8 cellular contexts compared by ENCODE assay signal in genomic region chr17:41965694-41966375, GRCh38. TPM values are rescaled to one million over a fixed set of nuclear protein-coding genes. Genes with fewer than 3 reads are reported as not detected.
DNase-seq lines count a peak whose midpoint lies in the region; ATAC-seq, FAIRE-seq and TF ChIP-seq lines count a peak whose summit lies in the region.

No MANE protein-coding gene starts in this region.

- peak overlapping the region; percentile 84 for H3K4me3 ChIP-seq in AG04450 (ENCODE audit: low read depth, low read length)
- peak overlapping the region; percentile 92 to 96 (median 93) for H3K4me3 ChIP-seq in HepG2 (replicated peaks in 1 of 3; ENCODE audit: insufficient read depth in 1 of 3, low read depth in 2 of 3, low read length in 3 of 3)

- CTCF ChIA-PET in AG04450 (lab: Charles Lee) = interaction anchor here (0.6 to 2.0 kb wide), 4 partner anchors 8 to 150 kb away, joined by 3 to 5 read pairs (median 3); no protein-coding TSS in a partner anchor
- CTCF ChIA-PET in HepG2 (lab: Yijun Ruan, JAX; ENCODE audit: low intra/inter-chr PET ratio, low total read pairs) = interaction anchor here (1.2 kb wide), 1 partner anchor 63 kb away, joined by 3 read pairs; no protein-coding TSS in a partner anchor

- no peak overlapping the region for H2AFZ ChIP-seq in HepG2 (ENCODE audit: low read length)

- peaks cover 37% of the 10 kb centered on the region for H3K79me2 ChIP-seq in HepG2 (ENCODE audit: insufficient read depth, low read length)

- no peak for TF ChIP-seq POLR2A in HepG2 (IDR thresholded peaks at IDR 0.05; ENCODE audit: insufficient read depth in 1 of 2, low read depth in 2 of 2, low read length in 2 of 2)

- H3K27ac Mint-ChIP-seq in chondrocyte (ENCODE audit: unreplicated experiment) = peak overlapping the region; percentile 74

- H3K9me3 Mint-ChIP-seq in chondrocyte (ENCODE audit: low read depth) = no peaks in the 10 kb centered on the region

- in situ Hi-C loops in HepG2 (cut with HindIII; ENCODE audit: extremely low pct_ligation_motif_present, low pct_unique_long_range_greater_than_20kb) = loop anchor here (5.0 kb wide), 1 partner anchor 51 kb away; the partner anchor contains the start of gene DNAJC7

- POLR2A ChIA-PET in AG04450 (lab: Yijun Ruan, JAX) = interaction anchor here (0.6 to 3.0 kb wide), 14 partner anchors 9 to 400 kb away, joined by 3 to 17 read pairs (median 6); partner anchors contain the start of genes ACLY, DHX58, DNAJC7 and NKIRAS2
- POLR2A ChIA-PET in HepG2 (lab: Yijun Ruan, JAX) = interaction anchor here (0.6 to 9.0 kb wide), 36 partner anchors 8 to 1929 kb away, joined by 3 to 180 read pairs (median 4); partner anchors contain the start of genes ACLY, DHX58, DNAJC7 and JUP

- TF ChIP-seq CTCF in AG04450 (IDR thresholded peaks at IDR 0.05; ENCODE audit: low read depth, low read length) (no peak), chondrocyte (IDR thresholded peaks at IDR 0.05) (no peak), HepG2 (CRISPR knock-in tag; IDR thresholded peaks at IDR 0.05) (peak; percentile 58)

- peaks cover 3% of the 10 kb centered on the region for H3K36me3 Mint-ChIP-seq in chondrocyte (ENCODE audit: low read depth)

- peaks cover 7 to 21% of the 10 kb centered on the region in 2 experiments for H3K36me3 ChIP-seq in HepG2 (replicated peaks in 1 of 2; ENCODE audit: control insufficient read depth in 1 of 2, insufficient read depth in 2 of 2, low read length in 2 of 2)

- 6% methylated on average over 16 of the region's 17 CpGs for WGBS in HepG2 (ENCODE audit: low lambda C conversion rate)

- peaks cover 4% of the 10 kb centered on the region; the same call in 1 of the 2 replicates for H4K20me1 ChIP-seq in HepG2 (ENCODE audit: insufficient read depth, low read length)

- H3K9me3 ChIP-seq in AG04450 (ENCODE audit: control insufficient read depth, insufficient read depth, low read length) = peaks cover 7% of the 10 kb centered on the region; the same call in 1 of the 2 replicates
- no peaks in the 10 kb centered on the region for H3K9me3 ChIP-seq in HepG2 (ENCODE audit: low read length)

- H3K9ac ChIP-seq in HepG2 (ENCODE audit: insufficient read depth, low read depth, low read length) = peak overlapping the region; percentile 98

- H3K27me3 ChIP-seq in AG04450 (ENCODE audit: control insufficient read depth, insufficient read depth, low read length) (peaks cover 2% of the 10 kb centered on the region), HepG2 (ENCODE audit: control insufficient read depth in 1 of 2, insufficient read depth in 2 of 2, low read length in 2 of 2) (peaks cover 3 to 18% of the 10 kb centered on the region in 2 experiments; a peak in 4 of 5 replicates)

- ATAC-seq in GM21528 (IDR thresholded peaks at IDR 0.05; ENCODE audit: low FRiP score, unreplicated experiment) = peak; percentile 40
- peak; percentile 77 for ATAC-seq in HepG2
- no peak for ATAC-seq in GM21737 (IDR thresholded peaks at IDR 0.05; ENCODE audit: unreplicated experiment)

- peaks cover 73% of the 10 kb centered on the region for H3K4me1 ChIP-seq in HepG2 (ENCODE audit: insufficient read depth, low read length)

- H3K27me3 Mint-ChIP-seq in chondrocyte (ENCODE audit: low read depth) = no peaks in the 10 kb centered on the region

- 0 out of 2 replicates have a peak, but pooled peaks have one; percentile 14 for TF ChIP-seq RAD21 in HepG2 (CRISPR knock-in tag; IDR thresholded peaks at IDR 0.05)

- H3K4me1 Mint-ChIP-seq in chondrocyte (ENCODE audit: low read depth) = peaks cover 41% of the 10 kb centered on the region

- no TSS peak for BruUV-seq in HepG2 (replicated peaks; lab: Mats Ljungman, UMichigan)

- FAIRE-seq in HepG2 (lab: Jason Lieb, UNC) = peak; percentile 98

- H3K4me3 Mint-ChIP-seq in chondrocyte (ENCODE audit: unreplicated experiment) = peak overlapping the region; percentile 80

- no peak for TF ChIP-seq EP300 in HepG2 (IDR thresholded peaks at IDR 0.05; ENCODE audit: low read depth in 2 of 2, low read length in 2 of 2)
- TF ChIP-seq EP300 in HepG2 (CRISPR knock-in tag; IDR thresholded peaks at IDR 0.05; ENCODE audit: borderline replicate concordance) = no peak; the same call in 1 of the 2 replicates

- H3K4me2 ChIP-seq in HepG2 (ENCODE audit: low read depth, low read length) = peak overlapping the region; percentile 100

- peak overlapping the region; percentile 57 for H3K27ac ChIP-seq in AG04450 (ENCODE audit: low read depth, low read length)
- peak overlapping the region; percentile 58 for H3K27ac ChIP-seq in HepG2 (ENCODE audit: extremely low read length, insufficient read depth, low read length)

- intact Hi-C loops in HepG2 (cut with micrococcal nuclease; ENCODE audit: unreplicated experiment) = no loop called here

- no peak for DNase-seq in AG04450 (ENCODE audit: low read depth, low spot score)
- DNase-seq in NCI-H2029 treated with DMSO at 0.1 percent for 48 hours (lab: John Stamatoyannopoulos, UW) = peak; percentile 90
- DNase-seq in activated CD4-positive, CD25-positive, alpha-beta regulatory T cell treated with anti-CD3 and anti-CD28 coated beads, Interleukin-2, amount 50 U/mL, for 72 hours = peak; percentile 60
- no peak for DNase-seq in chondrocyte (ENCODE audit: low spot score)
- DNase-seq in HepG2 (ENCODE audit: low spot score) = peak; percentile 88
- peak; percentile 48 to 68 (median 55) for DNase-seq in stimulated activated CD4-positive, alpha-beta T cell treated with anti-CD3 and anti-CD28 coated beads, TNF-alpha, amount 100 ng/mL, for 48 hours (ENCODE audit: low read depth in 3 of 3)

RNA-seq across cellular contexts. Expression of gene CNP, which starts 0.8 kb away (rescaled TPM):
- polyA plus RNA-seq in AG04450 (2011; rRNA removed) (53.0 and 85.7 TPM in 2 replicates), HepG2 (2011; rRNA removed) (97.2 and 105 TPM in 2 replicates)
- polyA minus RNA-seq in AG04450 (2011; rRNA and poly(A)+ RNA removed) = 126 and 219 TPM in 2 replicates
- total RNA-seq in chondrocyte (78.3 to 86.0 TPM (median 79.4 TPM) in 3 replicates), HepG2 (2016; rRNA removed; fragmentation: Illumina TruSeq; extraction: Trizol) (161 and 170 TPM in 2 replicates)
- 13.1 and 14.4 TPM in 2 replicates for total RNA-seq in HepG2 (2016; cell fraction: cytosol; rRNA removed; fragmentation: Illumina TruSeq; extraction: Trizol; ENCODE audit: low read depth)
- total RNA-seq in HepG2 (2016; cell fraction: insoluble cytoplasmic fraction; rRNA removed; fragmentation: Illumina TruSeq; extraction: Trizol) = 142 and 170 TPM in 2 replicates
- total RNA-seq in HepG2 (2016; cell fraction: membrane; rRNA removed; fragmentation: Illumina TruSeq; extraction: Trizol) = 61.3 and 66.7 TPM in 2 replicates
- total RNA-seq in HepG2 (2016; cell fraction: nucleus; rRNA removed; fragmentation: Illumina TruSeq; extraction: Trizol) = 95.4 and 98.2 TPM in 2 replicates
- 67.5 and 85.5 TPM in 2 replicates for polyA plus RNA-seq in HepG2 (2011; cell fraction: cytosol; rRNA removed)
- polyA plus RNA-seq in HepG2 (2011; cell fraction: nucleus; rRNA removed) = 104 and 124 TPM in 2 replicates
- polyA plus RNA-seq in HepG2 (2012) = 42.6 and 44.3 TPM in 2 replicates
- polyA plus RNA-seq in HepG2 (2016; cell fraction: cytosol; fragmentation: Illumina TruSeq; extraction: Trizol; ENCODE audit: low read depth) = 18.7 and 20.0 TPM in 2 replicates
- 172 and 192 TPM in 2 replicates for polyA plus RNA-seq in HepG2 (2016; cell fraction: insoluble cytoplasmic fraction; fragmentation: Illumina TruSeq; extraction: Trizol; ENCODE audit: low read depth)
- polyA plus RNA-seq in HepG2 (2016; cell fraction: membrane; fragmentation: Illumina TruSeq; extraction: Trizol; ENCODE audit: low read depth) = 49.0 TPM in 2 replicates
- polyA plus RNA-seq in HepG2 (2016; cell fraction: nucleus; fragmentation: Illumina TruSeq; extraction: Trizol; ENCODE audit: insufficient read depth, low read depth) = 178 and 180 TPM in 2 replicates
- polyA minus RNA-seq in HepG2 (2011; rRNA and poly(A)+ RNA removed; ENCODE audit: low replicate concordance) = 256 and 859 TPM in 2 replicates
- 126 and 130 TPM in 2 replicates for polyA minus RNA-seq in HepG2 (2011; cell fraction: cytosol; rRNA and poly(A)+ RNA removed)
- polyA minus RNA-seq in HepG2 (2011; cell fraction: nucleus; rRNA and poly(A)+ RNA removed) = 93.4 and 142 TPM in 2 replicates

RNA-seq across cellular contexts. Expression of gene ODAD4, which starts 35.4 kb away (rescaled TPM):
- polyA plus RNA-seq in AG04450 (2011; rRNA removed) (0.47 and 0.56 TPM in 2 replicates), HepG2 (2011; rRNA removed) (0.48 and 0.73 TPM in 2 replicates)
- 0.74 and 2.0 TPM in 2 replicates for polyA minus RNA-seq in AG04450 (2011; rRNA and poly(A)+ RNA removed)
- total RNA-seq in chondrocyte (0.70 to 0.99 TPM (median 0.77 TPM) in 3 replicates), HepG2 (2016; rRNA removed; fragmentation: Illumina TruSeq; extraction: Trizol) (0.53 and 0.60 TPM in 2 replicates)
- total RNA-seq in HepG2 (2016; cell fraction: cytosol; rRNA removed; fragmentation: Illumina TruSeq; extraction: Trizol; ENCODE audit: low read depth) = 0.18 TPM in 1 of 2 replicates, not detected in the other
- 0.41 and 0.92 TPM in 2 replicates for total RNA-seq in HepG2 (2016; cell fraction: insoluble cytoplasmic fraction; rRNA removed; fragmentation: Illumina TruSeq; extraction: Trizol)
- total RNA-seq in HepG2 (2016; cell fraction: membrane; rRNA removed; fragmentation: Illumina TruSeq; extraction: Trizol) = 0.09 and 0.28 TPM in 2 replicates
- 0.37 and 1.4 TPM in 2 replicates for total RNA-seq in HepG2 (2016; cell fraction: nucleus; rRNA removed; fragmentation: Illumina TruSeq; extraction: Trizol)
- polyA plus RNA-seq in HepG2 (2011; cell fraction: cytosol; rRNA removed) = 0.15 and 0.35 TPM in 2 replicates
- 0.88 and 1.5 TPM in 2 replicates for polyA plus RNA-seq in HepG2 (2011; cell fraction: nucleus; rRNA removed)
- polyA plus RNA-seq in HepG2 (2012) = 0.57 and 0.59 TPM in 2 replicates
- 0.10 TPM in 1 of 2 replicates, not detected in the other for polyA plus RNA-seq in HepG2 (2016; cell fraction: cytosol; fragmentation: Illumina TruSeq; extraction: Trizol; ENCODE audit: low read depth)
- 0.72 and 1.5 TPM in 2 replicates for polyA plus RNA-seq in HepG2 (2016; cell fraction: insoluble cytoplasmic fraction; fragmentation: Illumina TruSeq; extraction: Trizol; ENCODE audit: low read depth)
- 0.08 TPM in 1 of 2 replicates, not detected in the other for polyA plus RNA-seq in HepG2 (2016; cell fraction: membrane; fragmentation: Illumina TruSeq; extraction: Trizol; ENCODE audit: low read depth)
- polyA plus RNA-seq in HepG2 (2016; cell fraction: nucleus; fragmentation: Illumina TruSeq; extraction: Trizol; ENCODE audit: insufficient read depth, low read depth) = 0.74 and 1.3 TPM in 2 replicates
- 0.48 TPM in 1 of 2 replicates, not detected in the other for polyA minus RNA-seq in HepG2 (2011; rRNA and poly(A)+ RNA removed; ENCODE audit: low replicate concordance)
- not detected in 2 replicates for polyA minus RNA-seq in HepG2 (2011; cell fraction: cytosol; rRNA and poly(A)+ RNA removed)
- polyA minus RNA-seq in HepG2 (2011; cell fraction: nucleus; rRNA and poly(A)+ RNA removed) = 1.3 and 4.0 TPM in 2 replicates

RNA-seq across cellular contexts. Expression of gene ACLY, which starts 47.1 kb away (rescaled TPM):
- 161 and 163 TPM in 2 replicates for polyA plus RNA-seq in AG04450 (2011; rRNA removed)
- polyA minus RNA-seq in AG04450 (2011; rRNA and poly(A)+ RNA removed) = 273 and 347 TPM in 2 replicates
- total RNA-seq in chondrocyte = 181 to 189 TPM (median 187 TPM) in 3 replicates
- 218 and 277 TPM in 2 replicates for total RNA-seq in HepG2 (2016; rRNA removed; fragmentation: Illumina TruSeq; extraction: Trizol)
- 24.5 and 29.0 TPM in 2 replicates for total RNA-seq in HepG2 (2016; cell fraction: cytosol; rRNA removed; fragmentation: Illumina TruSeq; extraction: Trizol; ENCODE audit: low read depth)
- 218 and 232 TPM in 2 replicates for total RNA-seq in HepG2 (2016; cell fraction: insoluble cytoplasmic fraction; rRNA removed; fragmentation: Illumina TruSeq; extraction: Trizol)
- total RNA-seq in HepG2 (2016; cell fraction: membrane; rRNA removed; fragmentation: Illumina TruSeq; extraction: Trizol) = 75.9 and 85.9 TPM in 2 replicates
- 147 and 157 TPM in 2 replicates for total RNA-seq in HepG2 (2016; cell fraction: nucleus; rRNA removed; fragmentation: Illumina TruSeq; extraction: Trizol)
- 111 and 143 TPM in 2 replicates for polyA plus RNA-seq in HepG2 (2011; rRNA removed)
- 98.4 and 118 TPM in 2 replicates for polyA plus RNA-seq in HepG2 (2011; cell fraction: cytosol; rRNA removed)
- 94.3 and 115 TPM in 2 replicates for polyA plus RNA-seq in HepG2 (2011; cell fraction: nucleus; rRNA removed)
- 93.3 and 115 TPM in 2 replicates for polyA plus RNA-seq in HepG2 (2012)
- polyA plus RNA-seq in HepG2 (2016; cell fraction: cytosol; fragmentation: Illumina TruSeq; extraction: Trizol; ENCODE audit: low read depth) = 12.6 and 14.2 TPM in 2 replicates
- 183 and 215 TPM in 2 replicates for polyA plus RNA-seq in HepG2 (2016; cell fraction: insoluble cytoplasmic fraction; fragmentation: Illumina TruSeq; extraction: Trizol; ENCODE audit: low read depth)
- polyA plus RNA-seq in HepG2 (2016; cell fraction: membrane; fragmentation: Illumina TruSeq; extraction: Trizol; ENCODE audit: low read depth) = 30.1 and 37.0 TPM in 2 replicates
- polyA plus RNA-seq in HepG2 (2016; cell fraction: nucleus; fragmentation: Illumina TruSeq; extraction: Trizol; ENCODE audit: insufficient read depth, low read depth) = 178 and 193 TPM in 2 replicates
- 364 TPM in 2 replicates for polyA minus RNA-seq in HepG2 (2011; rRNA and poly(A)+ RNA removed; ENCODE audit: low replicate concordance)
- 190 and 249 TPM in 2 replicates for polyA minus RNA-seq in HepG2 (2011; cell fraction: cytosol; rRNA and poly(A)+ RNA removed)
- polyA minus RNA-seq in HepG2 (2011; cell fraction: nucleus; rRNA and poly(A)+ RNA removed) = 60.3 and 96.6 TPM in 2 replicates

RNA-seq across cellular contexts. Expression of gene DNAJC7, which starts 51.4 kb away (rescaled TPM):
- polyA plus RNA-seq in AG04450 (2011; rRNA removed) = 62.0 and 66.4 TPM in 2 replicates
- 46.4 and 57.9 TPM in 2 replicates for polyA minus RNA-seq in AG04450 (2011; rRNA and poly(A)+ RNA removed)
- total RNA-seq in chondrocyte = 51.1 to 61.0 TPM (median 51.2 TPM) in 3 replicates
- total RNA-seq in HepG2 (2016; rRNA removed; fragmentation: Illumina TruSeq; extraction: Trizol) = 132 and 179 TPM in 2 replicates
- total RNA-seq in HepG2 (2016; cell fraction: cytosol; rRNA removed; fragmentation: Illumina TruSeq; extraction: Trizol; ENCODE audit: low read depth) = 46.7 and 51.0 TPM in 2 replicates
- 140 and 190 TPM in 2 replicates for total RNA-seq in HepG2 (2016; cell fraction: insoluble cytoplasmic fraction; rRNA removed; fragmentation: Illumina TruSeq; extraction: Trizol)
- total RNA-seq in HepG2 (2016; cell fraction: membrane; rRNA removed; fragmentation: Illumina TruSeq; extraction: Trizol) = 65.8 and 75.9 TPM in 2 replicates
- total RNA-seq in HepG2 (2016; cell fraction: nucleus; rRNA removed; fragmentation: Illumina TruSeq; extraction: Trizol) = 79.3 and 85.4 TPM in 2 replicates
- polyA plus RNA-seq in HepG2 (2011; rRNA removed) = 47.7 and 54.7 TPM in 2 replicates
- 23.0 and 30.1 TPM in 2 replicates for polyA plus RNA-seq in HepG2 (2011; cell fraction: cytosol; rRNA removed)
- polyA plus RNA-seq in HepG2 (2011; cell fraction: nucleus; rRNA removed) = 24.7 and 29.9 TPM in 2 replicates
- 75.2 and 76.1 TPM in 2 replicates for polyA plus RNA-seq in HepG2 (2012)
- 45.0 and 48.2 TPM in 2 replicates for polyA plus RNA-seq in HepG2 (2016; cell fraction: cytosol; fragmentation: Illumina TruSeq; extraction: Trizol; ENCODE audit: low read depth)
- polyA plus RNA-seq in HepG2 (2016; cell fraction: insoluble cytoplasmic fraction; fragmentation: Illumina TruSeq; extraction: Trizol; ENCODE audit: low read depth) = 221 and 228 TPM in 2 replicates
- 64.6 and 70.7 TPM in 2 replicates for polyA plus RNA-seq in HepG2 (2016; cell fraction: membrane; fragmentation: Illumina TruSeq; extraction: Trizol; ENCODE audit: low read depth)
- 97.9 and 98.9 TPM in 2 replicates for polyA plus RNA-seq in HepG2 (2016; cell fraction: nucleus; fragmentation: Illumina TruSeq; extraction: Trizol; ENCODE audit: insufficient read depth, low read depth)
- 61.1 and 62.3 TPM in 2 replicates for polyA minus RNA-seq in HepG2 (2011; rRNA and poly(A)+ RNA removed; ENCODE audit: low replicate concordance)
- polyA minus RNA-seq in HepG2 (2011; cell fraction: cytosol; rRNA and poly(A)+ RNA removed) = 44.7 and 52.7 TPM in 2 replicates
- polyA minus RNA-seq in HepG2 (2011; cell fraction: nucleus; rRNA and poly(A)+ RNA removed) = 116 and 129 TPM in 2 replicates

RNA-seq across cellular contexts. Expression of gene NKIRAS2, which starts 54.1 kb away (rescaled TPM):
- polyA plus RNA-seq in AG04450 (2011; rRNA removed) = 46.5 and 51.3 TPM in 2 replicates
- 28.8 and 37.3 TPM in 2 replicates for polyA minus RNA-seq in AG04450 (2011; rRNA and poly(A)+ RNA removed)
- total RNA-seq in chondrocyte = 54.7 to 57.0 TPM (median 56.9 TPM) in 3 replicates
- total RNA-seq in HepG2 (2016; rRNA removed; fragmentation: Illumina TruSeq; extraction: Trizol) = 26.8 and 27.9 TPM in 2 replicates
- total RNA-seq in HepG2 (2016; cell fraction: cytosol; rRNA removed; fragmentation: Illumina TruSeq; extraction: Trizol; ENCODE audit: low read depth) = 17.3 and 18.4 TPM in 2 replicates
- total RNA-seq in HepG2 (2016; cell fraction: insoluble cytoplasmic fraction; rRNA removed; fragmentation: Illumina TruSeq; extraction: Trizol) = 21.1 and 25.4 TPM in 2 replicates
- 36.4 and 39.9 TPM in 2 replicates for total RNA-seq in HepG2 (2016; cell fraction: membrane; rRNA removed; fragmentation: Illumina TruSeq; extraction: Trizol)
- 13.2 and 14.4 TPM in 2 replicates for total RNA-seq in HepG2 (2016; cell fraction: nucleus; rRNA removed; fragmentation: Illumina TruSeq; extraction: Trizol)
- 42.0 and 48.5 TPM in 2 replicates for polyA plus RNA-seq in HepG2 (2011; rRNA removed)
- 38.1 and 38.8 TPM in 2 replicates for polyA plus RNA-seq in HepG2 (2011; cell fraction: cytosol; rRNA removed)
- 36.5 and 41.2 TPM in 2 replicates for polyA plus RNA-seq in HepG2 (2011; cell fraction: nucleus; rRNA removed)
- polyA plus RNA-seq in HepG2 (2012) = 23.6 and 24.0 TPM in 2 replicates
- polyA plus RNA-seq in HepG2 (2016; cell fraction: cytosol; fragmentation: Illumina TruSeq; extraction: Trizol; ENCODE audit: low read depth) = 15.6 and 18.2 TPM in 2 replicates
- polyA plus RNA-seq in HepG2 (2016; cell fraction: insoluble cytoplasmic fraction; fragmentation: Illumina TruSeq; extraction: Trizol; ENCODE audit: low read depth) = 26.9 and 33.5 TPM in 2 replicates
- polyA plus RNA-seq in HepG2 (2016; cell fraction: membrane; fragmentation: Illumina TruSeq; extraction: Trizol; ENCODE audit: low read depth) = 35.0 and 37.3 TPM in 2 replicates
- 29.9 and 31.9 TPM in 2 replicates for polyA plus RNA-seq in HepG2 (2016; cell fraction: nucleus; fragmentation: Illumina TruSeq; extraction: Trizol; ENCODE audit: insufficient read depth, low read depth)
- 47.3 TPM in 2 replicates for polyA minus RNA-seq in HepG2 (2011; rRNA and poly(A)+ RNA removed; ENCODE audit: low replicate concordance)
- 15.6 and 18.5 TPM in 2 replicates for polyA minus RNA-seq in HepG2 (2011; cell fraction: cytosol; rRNA and poly(A)+ RNA removed)
- polyA minus RNA-seq in HepG2 (2011; cell fraction: nucleus; rRNA and poly(A)+ RNA removed) = 15.3 and 17.8 TPM in 2 replicates

Comparison
In these comparisons a context has a peak if more than half of its experiments do, and no peak if none do; other contexts are left out.
1. DNase-seq: peak in NCI-H2029 treated with DMSO at 0.1 percent for 48 hours (single experiment), activated CD4-positive, CD25-positive, alpha-beta regulatory T cell treated with anti-CD3 and anti-CD28 coated beads, Interleukin-2, amount 50 U/mL, for 72 hours (single experiment), HepG2 (single experiment) and stimulated activated CD4-positive, alpha-beta T cell treated with anti-CD3 and anti-CD28 coated beads, TNF-alpha, amount 100 ng/mL, for 48 hours (3 of 3); none in AG04450 (single experiment) and chondrocyte (single experiment).